Comparison of ENCODE assay signal across 8 cellular contexts in the genomic region with DNA sequence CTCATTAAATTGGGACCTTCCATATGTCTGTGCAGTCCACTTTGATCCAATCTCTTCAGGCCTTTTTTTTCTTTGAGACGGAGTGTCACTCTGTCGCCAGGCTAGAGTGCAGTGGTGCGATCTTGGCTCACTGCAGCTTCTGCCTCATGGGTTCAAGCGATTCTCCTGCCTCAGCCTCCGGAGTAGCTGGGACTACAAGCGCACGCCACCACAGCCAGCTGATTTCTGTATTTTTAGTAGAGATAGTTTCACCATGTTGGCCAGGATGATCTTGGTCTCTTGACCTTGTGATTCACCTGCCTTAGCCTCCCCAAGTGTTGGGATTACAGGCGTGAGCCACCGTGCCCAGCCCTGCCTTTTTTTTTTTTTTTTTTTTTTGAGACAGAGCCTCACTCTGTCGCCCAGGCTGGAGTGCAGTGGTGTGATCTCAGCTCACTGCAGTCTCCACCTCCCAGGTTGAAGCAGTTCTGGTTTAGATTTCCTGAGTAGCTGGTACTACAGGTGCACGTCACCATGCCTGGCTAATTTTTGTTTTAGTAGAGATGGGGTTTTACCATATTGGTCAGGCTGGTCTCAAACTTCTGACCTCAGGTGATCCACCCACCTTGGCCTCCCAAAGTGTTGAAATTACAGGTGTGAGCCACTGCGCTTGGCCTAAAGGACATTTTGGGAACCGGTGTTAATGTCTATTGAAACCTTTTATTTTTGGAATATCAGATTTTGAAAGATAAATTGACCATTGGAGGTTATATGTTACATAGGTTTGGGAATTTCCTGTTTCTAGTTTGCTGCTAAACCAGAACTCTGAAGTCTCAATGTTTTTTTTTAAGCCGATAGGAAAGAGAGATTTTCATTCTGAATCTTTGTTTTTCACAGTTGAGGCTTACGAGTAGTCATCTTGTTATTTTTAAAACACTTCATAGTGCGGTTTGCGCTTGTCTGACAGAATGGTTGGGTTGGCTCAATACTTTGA. TPM values are rescaled to one million over a fixed set of nuclear protein-coding genes. Genes with fewer than 3 reads are reported as not detected.
DNase-seq lines count a peak whose midpoint lies in the region; ATAC-seq and TF ChIP-seq lines count a peak whose summit lies in the region.
"Not testable (repeated sequence)": the region's sequence is repeated elsewhere in the genome, so short reads cannot be mapped to it uniquely, and the experiment has no call there.

No MANE protein-coding gene starts in this region.

- H3K9me3 Mint-ChIP-seq in activated B cell treated with CpG ODN at 0.5 μM for 24 hours; natural killer cell treated with Interleukin-12 subunit alpha and Interleukin-12 subunit beta and Interleukin-15 and Interleukin-18, amount 100 ng/mL, for 72 hours: not testable (repeated sequence)

- not testable (repeated sequence) for H3K27me3 ChIP-seq in upper lobe of right lung

- peak overlapping the region; percentile 59 for H3K4me3 Mint-ChIP-seq in activated B cell treated with CpG ODN at 0.5 μM for 24 hours
- H3K4me3 Mint-ChIP-seq in natural killer cell treated with Interleukin-12 subunit alpha and Interleukin-12 subunit beta and Interleukin-15 and Interleukin-18, amount 100 ng/mL, for 72 hours: peak overlapping the region; percentile 74

- DNase-seq in GM20000 (ENCODE audit: low spot score): peak; percentile 42
- DNase-seq in activated B cell treated with CpG ODN at 0.5 μM for 24 hours; natural killer cell treated with Interleukin-12 subunit alpha and Interleukin-12 subunit beta and Interleukin-15 and Interleukin-18, amount 100 ng/mL, for 72 hours (ENCODE audit: low spot score); upper lobe of right lung: not testable (repeated sequence)
- peak; percentile 33 for DNase-seq in activated effector memory CD4-positive, alpha-beta T cell treated with Interleukin-2 at 50 U/mL for 16 hours

- POLR2A ChIA-PET in activated B cell treated with CpG ODN at 0.5 μM for 24 hours (lab: Charles Lee): interaction anchor here (0.6 to 1.9 kb wide), 7 partner anchors 12 to 439 kb away, joined by 3 to 13 read pairs (median 8); no protein-coding TSS in a partner anchor

- not testable (repeated sequence) for TF ChIP-seq CTCF in GM20000 (IDR thresholded peaks at IDR 0.05; ENCODE audit: extremely low read depth, missing control alignments); activated B cell treated with CpG ODN at 0.5 μM for 24 hours (IDR thresholded peaks at IDR 0.05); upper lobe of right lung (IDR thresholded peaks at IDR 0.05)

- H3K27me3 Mint-ChIP-seq in activated B cell treated with CpG ODN at 0.5 μM for 24 hours; natural killer cell treated with Interleukin-12 subunit alpha and Interleukin-12 subunit beta and Interleukin-15 and Interleukin-18, amount 100 ng/mL, for 72 hours: not testable (repeated sequence)

- ATAC-seq in GM18519 (IDR thresholded peaks at IDR 0.05; ENCODE audit: low FRiP score, unreplicated experiment) (peak; percentile 66), HG02798 (IDR thresholded peaks at IDR 0.05; ENCODE audit: poor library complexity, unreplicated experiment) (peak; percentile 87), HG03354 (IDR thresholded peaks at IDR 0.05; ENCODE audit: poor library complexity, severe bottlenecking, unreplicated experiment) (peak; percentile 85), activated B cell treated with CpG ODN at 0.5 μM for 24 hours (ENCODE audit: low read depth) (peak; percentile 88), upper lobe of right lung (peak; percentile 45)
- peak; percentile 83 to 88 for ATAC-seq in natural killer cell treated with Interleukin-12 subunit alpha and Interleukin-12 subunit beta and Interleukin-15 and Interleukin-18, amount 100 ng/mL, for 72 hours

- peaks cover 40% of the 10 kb centered on the region for H3K36me3 Mint-ChIP-seq in activated B cell treated with CpG ODN at 0.5 μM for 24 hours (ENCODE audit: low read depth)
- peaks cover 24% of the 10 kb centered on the region for H3K36me3 Mint-ChIP-seq in natural killer cell treated with Interleukin-12 subunit alpha and Interleukin-12 subunit beta and Interleukin-15 and Interleukin-18, amount 100 ng/mL, for 72 hours

- H3K4me1 ChIP-seq in upper lobe of right lung: peaks cover 22% of the 10 kb centered on the region

- H3K27ac ChIP-seq in upper lobe of right lung: not testable (repeated sequence)

- H3K4me1 Mint-ChIP-seq in activated B cell treated with CpG ODN at 0.5 μM for 24 hours: peaks cover 41% of the 10 kb centered on the region
- H3K4me1 Mint-ChIP-seq in natural killer cell treated with Interleukin-12 subunit alpha and Interleukin-12 subunit beta and Interleukin-15 and Interleukin-18, amount 100 ng/mL, for 72 hours (ENCODE audit: low read depth in 2 of 2): peaks cover 33 to 49% of the 10 kb centered on the region in 2 donors

- peaks cover 43% of the 10 kb centered on the region for H3K36me3 ChIP-seq in upper lobe of right lung

- peak overlapping the region; percentile 84 for H3K27ac Mint-ChIP-seq in activated B cell treated with CpG ODN at 0.5 μM for 24 hours
- peak overlapping the region; percentile 75 to 81 for H3K27ac Mint-ChIP-seq in natural killer cell treated with Interleukin-12 subunit alpha and Interleukin-12 subunit beta and Interleukin-15 and Interleukin-18, amount 100 ng/mL, for 72 hours

- CTCF ChIA-PET in activated B cell treated with CpG ODN at 0.5 μM for 24 hours (lab: Charles Lee): not testable (repeated sequence)

- intact Hi-C loops in activated B cell treated with CpG ODN at 0.5 μM for 24 hours (cut with micrococcal nuclease): loop anchor here (2.0 kb wide), 1 partner anchor 16 kb away; no protein-coding TSS in a partner anchor
- intact Hi-C loops in upper lobe of right lung (cut with DNase I): not testable (repeated sequence)

- not testable (repeated sequence) for H3K9me3 ChIP-seq in upper lobe of right lung

- H3K4me3 ChIP-seq in upper lobe of right lung: not testable (repeated sequence)

RNA-seq across cellular contexts. Expression of gene PANK2, which starts 17.8 kb away (rescaled TPM):
- 52.1 and 55.0 TPM in 2 replicates for total RNA-seq in activated B cell treated with CpG ODN at 0.5 μM for 24 hours
- total RNA-seq in natural killer cell treated with Interleukin-12 subunit alpha and Interleukin-12 subunit beta and Interleukin-15 and Interleukin-18, amount 100 ng/mL, for 72 hours: 10 to 100 TPM; 55.2 to 86.2 TPM
- total RNA-seq in upper lobe of right lung: 37.6 TPM
